In the genomic region with DNA sequence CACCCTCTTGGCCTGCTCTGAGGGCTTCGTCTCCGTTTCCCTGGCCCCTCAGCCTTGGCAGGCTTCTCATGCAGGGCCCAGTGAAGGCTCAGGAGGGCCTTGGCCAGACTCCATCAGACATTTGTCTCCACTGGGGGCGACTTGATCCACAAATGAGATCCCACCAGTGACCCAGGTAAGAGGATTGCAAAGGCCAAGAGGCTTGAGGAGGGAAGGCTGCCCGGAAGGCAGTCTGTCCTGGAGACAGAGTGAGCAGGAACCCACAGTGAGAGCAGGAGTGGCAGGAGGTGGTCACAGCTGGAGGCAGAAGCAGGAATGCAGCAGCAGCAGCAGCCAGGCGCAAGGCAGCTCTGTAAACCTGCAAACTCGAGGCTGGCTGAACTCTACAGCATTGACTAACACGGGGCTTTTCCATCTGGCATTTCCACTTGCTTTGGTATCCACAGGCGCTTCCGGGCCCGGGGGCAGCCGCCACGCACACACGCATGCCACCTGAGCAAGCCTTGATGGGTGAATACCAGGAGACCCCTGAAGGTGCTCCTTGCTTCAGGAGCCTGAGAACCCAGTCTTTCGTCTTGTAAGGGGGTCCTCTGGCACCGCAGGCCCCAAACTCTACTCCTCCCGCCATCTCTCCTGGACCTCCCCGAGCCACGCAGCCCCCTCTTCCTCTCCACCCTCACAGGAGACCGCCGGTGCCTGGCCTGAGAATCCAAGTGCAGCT, we compare ENCODE assay signal across 12 cellular contexts. TPM values are rescaled to one million over a fixed set of nuclear protein-coding genes. Genes with fewer than 3 reads are reported as not detected.
A peak's percentile ranks its signal among the peaks of the same experiment; 100 is the strongest.
DNase-seq lines count a peak whose midpoint lies in the region; ATAC-seq, FAIRE-seq and TF ChIP-seq lines count a peak whose summit lies in the region.
"Had no signal": no experiment of that assay in that cellular context is flagged by ENCODE, and none has a peak within 500 bp of the region (broad histone marks: within the 10 kb centered on the region; RNA-seq: fewer than 3 reads in every experiment).

No MANE protein-coding gene starts in this region.

- no peak overlapping the region for H2AFZ ChIP-seq in H9 (ENCODE audit: low read length)

- no peak overlapping the region for H3K27ac ChIP-seq in H9 (ENCODE audit: insufficient read length, low read depth, low read length)
- H3K27ac ChIP-seq in brain microvascular endothelial cell: peak overlapping the region; percentile 84

- H2BK5ac ChIP-seq in H9 (ENCODE audit: insufficient read length, low read length): no peak overlapping the region

- H3K27me3 ChIP-seq in H9 (ENCODE audit: insufficient read depth, low read length): no peaks in the 10 kb centered on the region
- H3K27me3 ChIP-seq in brain microvascular endothelial cell (replicated peaks): no peaks in the 10 kb centered on the region
- H3K27me3 ChIP-seq: dorsolateral prefrontal cortex had no signal

- in situ Hi-C loops in brain microvascular endothelial cell (cut with HindIII; ENCODE audit: low pct_ligation_motif_present, low sequenced_read_pairs): no loop called here

- FAIRE-seq in RCC 7860 (lab: Jason Lieb, UNC): no peak

- H3K79me1 ChIP-seq in H9 (ENCODE audit: insufficient read depth, low read depth, low read length, poor library complexity, severe bottlenecking): peaks cover under 1% of the 10 kb centered on the region

- H4K20me1 ChIP-seq in H9 (ENCODE audit: control insufficient read depth, insufficient read depth, insufficient read length): no peaks in the 10 kb centered on the region

- H3K4me3 ChIP-seq in brain microvascular endothelial cell (ENCODE audit: low read depth, low read length): no peak overlapping the region
- H3K4me3 ChIP-seq: dorsolateral prefrontal cortex had no signal

- DNase-seq in AG08396 (ENCODE audit: low spot score) (peak; percentile 41), H9 (peak; percentile 66), brain microvascular endothelial cell (peak; percentile 61), neural crest cell (ENCODE audit: low read depth, low spot score) (no peak), NCI-H1436 (lab: John Stamatoyannopoulos, UW) (no peak), RCC 7860 (ENCODE audit: low spot score) (no peak)
- DNase-seq in activated CD4-positive, alpha-beta T cell treated with anti-CD3 and anti-CD28 coated beads, Interleukin-2, amount 50 U/mL, for 48 hours: no peak
- DNase-seq: COR-L47, NCI-H1092 treated with DMSO at 0.1 percent for 48 hours, occipital lobe had no signal

- H3K4me2 ChIP-seq in H9 (ENCODE audit: insufficient read depth, insufficient read length, low read length): no peak overlapping the region

- peaks cover 40% of the 10 kb centered on the region for H3K36me3 ChIP-seq in brain microvascular endothelial cell (replicated peaks)

- H3K9me3 ChIP-seq in H9 (ENCODE audit: control insufficient read depth, low read depth, low read length): no peaks in the 10 kb centered on the region

- H3K14ac ChIP-seq in H9 (ENCODE audit: insufficient read depth, low read length): no peak overlapping the region

- no peaks in the 10 kb centered on the region for H3K23me2 ChIP-seq in H9 (ENCODE audit: insufficient read length, low read depth, low read length, poor library complexity, severe bottlenecking)

- H3K23ac ChIP-seq in H9 (ENCODE audit: insufficient read length, low read depth, low read length): no peak overlapping the region

- no peak overlapping the region for H4K5ac ChIP-seq in H9 (ENCODE audit: insufficient read length, low read depth, low read length)

- no peak for ATAC-seq in GM18870 (IDR thresholded peaks at IDR 0.05; ENCODE audit: unreplicated experiment)

- H4K8ac ChIP-seq in H9 (replicated peaks; ENCODE audit: insufficient read length, low read depth, low read length): no peak overlapping the region

- no peak overlapping the region for H4K91ac ChIP-seq in H9 (ENCODE audit: insufficient read length, low read depth, low read length)

- peaks cover 46 to 52% of the 10 kb centered on the region in 2 experiments for H3K4me1 Mint-ChIP-seq in H9
- peaks cover 34% of the 10 kb centered on the region for H3K4me1 Mint-ChIP-seq in neural crest cell

- H3K79me2 ChIP-seq in H9 (ENCODE audit: insufficient read depth, low read length): no peaks in the 10 kb centered on the region; the same call in 1 of the 2 replicates

- no peak overlapping the region for H3K56ac ChIP-seq in H9 (ENCODE audit: insufficient read length, low read depth, low read length)

- H3K9me3 Mint-ChIP-seq in H9 (no peaks in the 10 kb centered on the region; a peak in 1 of 5 replicates), neural crest cell (no peaks in the 10 kb centered on the region)

- H3K36me3 Mint-ChIP-seq in H9 (ENCODE audit: insufficient read depth in 1 of 3, low read depth in 3 of 3) (peaks cover 11 to 32% (median 29%) of the 10 kb centered on the region in 3 experiments; a peak in 6 of 7 replicates), neural crest cell (ENCODE audit: low read depth) (no peaks in the 10 kb centered on the region)

- peak overlapping the region; percentile 68 to 90 (median 73) for H3K27ac Mint-ChIP-seq in H9
- peak overlapping the region; percentile 98 for H3K27ac Mint-ChIP-seq in neural crest cell (ENCODE audit: unreplicated experiment)

- no peak overlapping the region for H3K4me3 Mint-ChIP-seq in H9
- H3K4me3 Mint-ChIP-seq in neural crest cell: no peak overlapping the region

- H3K27me3 Mint-ChIP-seq in H9 (ENCODE audit: low read depth) (no peaks in the 10 kb centered on the region), neural crest cell (ENCODE audit: low read depth) (no peaks in the 10 kb centered on the region)

- no peak overlapping the region for H2BK20ac ChIP-seq in H9 (ENCODE audit: low read depth, low read length, poor library complexity, severe bottlenecking)

- H2BK15ac ChIP-seq in H9 (ENCODE audit: low read depth, low read length): no peak overlapping the region

- TF ChIP-seq CTCF in H9 (conservative IDR thresholded peaks at IDR 0.05) (no peak), brain microvascular endothelial cell (IDR thresholded peaks at IDR 0.05; ENCODE audit: low read depth, low read length, missing control alignments) (no peak), neural crest cell (conservative IDR thresholded peaks at IDR 0.05) (no peak)

- peaks cover 12% of the 10 kb centered on the region; the same call in 1 of the 2 replicates for H3K4me1 ChIP-seq in H9 (ENCODE audit: insufficient read depth, low read length)

- H2AK5ac ChIP-seq in H9 (ENCODE audit: insufficient read length, low read length): no peak overlapping the region

- no peak overlapping the region for H2BK12ac ChIP-seq in H9 (ENCODE audit: insufficient read length, low read depth, low read length)

- H3K18ac ChIP-seq in H9 (ENCODE audit: insufficient read length, low read depth, low read length): no peak overlapping the region

- H3K9ac ChIP-seq in H9 (ENCODE audit: extremely low read depth, insufficient read length, low read length): no peak overlapping the region

- H3T11ph ChIP-seq in H9 (ENCODE audit: low read length): no peak overlapping the region

- no peak overlapping the region for H3K4ac ChIP-seq in H9 (ENCODE audit: low read depth, low read length)

- no peak overlapping the region for H2BK120ac ChIP-seq in H9 (ENCODE audit: low read depth, low read length, poor library complexity, severe bottlenecking)

- no CpG with 5 or more reads among the region's 20 CpGs for WGBS in H9 (ENCODE audit: extremely low coverage, insufficient read length, low lambda C conversion rate)

RNA-seq across cellular contexts. Expression of gene MGAT1, which starts 14.7 kb away (rescaled TPM):
- total RNA-seq in H9 (2021): 72.2 and 72.7 TPM in 2 replicates
- total RNA-seq in neural crest cell: 57.0 and 57.1 TPM in 2 replicates

RNA-seq across cellular contexts. Expression of gene OR2Y1, which starts 48.0 kb away (rescaled TPM):
- total RNA-seq in H9 (2021) (not detected in 2 replicates), neural crest cell (not detected in 2 replicates)
- total RNA-seq: dorsolateral prefrontal cortex, occipital lobe had no signal

Comparison
In these comparisons a context has a peak if more than half of its experiments do, and no peak if none do; other contexts are left out.
1. DNase-seq: peak in AG08396 (single experiment), H9 (single experiment) and brain microvascular endothelial cell (single experiment); none in neural crest cell (single experiment), NCI-H1436 (single experiment), RCC 7860 (single experiment) and activated CD4-positive, alpha-beta T cell treated with anti-CD3 and anti-CD28 coated beads, Interleukin-2, amount 50 U/mL, for 48 hours (0 of 2).